Comparison of ENCODE assay signal across 20 cellular contexts in the genomic region with DNA sequence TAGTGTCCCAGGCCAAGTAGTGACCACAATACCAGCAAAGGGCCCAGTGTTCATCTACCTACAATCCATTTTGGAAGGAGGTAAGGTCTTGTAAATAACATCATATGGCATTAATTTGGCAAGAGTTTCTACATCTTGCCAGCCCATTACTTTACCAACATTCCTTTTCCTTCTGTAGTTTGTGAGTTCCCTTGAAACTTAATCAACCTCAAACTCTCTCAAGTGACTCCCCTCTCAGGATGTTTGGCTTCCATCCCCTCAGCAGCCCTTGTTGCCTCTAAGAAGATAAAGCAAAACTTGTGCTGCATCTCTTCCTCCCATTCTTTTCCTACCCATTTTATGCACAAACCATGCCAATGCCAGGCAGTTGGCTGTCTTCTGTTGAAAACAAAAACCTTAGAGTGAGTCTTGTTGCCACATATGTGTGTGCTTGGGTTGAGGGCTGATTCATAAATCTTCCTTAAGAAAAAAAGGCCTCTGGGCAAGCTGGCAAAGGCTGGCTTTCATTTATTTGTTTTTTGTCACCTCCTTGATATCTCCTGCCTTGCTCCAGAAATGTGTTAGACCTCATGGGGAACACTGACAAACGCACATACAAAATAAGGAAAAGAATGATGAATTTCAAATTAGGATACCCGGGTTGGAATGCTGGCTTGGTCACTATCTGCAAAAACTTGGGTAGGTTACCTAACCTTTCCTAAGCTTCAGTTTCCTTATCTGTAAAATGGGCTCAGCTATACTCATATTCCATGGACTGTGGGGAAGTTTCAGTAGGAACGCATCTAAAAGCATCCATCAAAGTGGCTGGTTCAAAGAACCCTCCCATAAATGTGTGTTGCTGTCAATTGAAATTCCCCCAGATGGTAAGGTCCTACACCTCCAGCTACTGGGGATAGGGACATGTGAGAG. TPM values are rescaled to one million over a fixed set of nuclear protein-coding genes. Genes with fewer than 3 reads are reported as not detected.
DNase-seq lines count a peak whose midpoint lies in the region; ATAC-seq, FAIRE-seq and TF ChIP-seq lines count a peak whose summit lies in the region.
"Had no signal": no experiment of that assay in that cellular context is flagged by ENCODE, and none has a peak within 500 bp of the region (broad histone marks: within the 10 kb centered on the region; RNA-seq: fewer than 3 reads in every experiment).

No MANE protein-coding gene starts in this region.

- no peak for TF ChIP-seq EP300 in SK-N-SH (IDR thresholded peaks at IDR 0.05; ENCODE audit: borderline replicate concordance in 1 of 2, low read depth in 1 of 2, low read length in 1 of 2)

- no peaks in the 10 kb centered on the region for H3K79me2 ChIP-seq in SK-N-SH (ENCODE audit: insufficient read depth)

- TF ChIP-seq RAD21 in SK-N-SH (IDR thresholded peaks at IDR 0.05; ENCODE audit: low read length): no peak

- no peak for FAIRE-seq in bronchial epithelial cell (lab: Jason Lieb, UNC)
- FAIRE-seq: A204.1, G401.6 had no signal

- no peaks in the 10 kb centered on the region for H3K9me3 Mint-ChIP-seq in Caco-2 (ENCODE audit: unreplicated experiment)
- no peaks in the 10 kb centered on the region for H3K9me3 Mint-ChIP-seq in activated T-cell treated with anti-CD3 and anti-CD28 coated beads, Interleukin-2, amount 50 U/mL, for 72 hours

- H3K27me3 ChIP-seq in Caco-2 (replicated peaks; ENCODE audit: control insufficient read depth, insufficient read depth, low read length) (no peaks in the 10 kb centered on the region), SK-N-SH (ENCODE audit: insufficient read depth) (no peaks in the 10 kb centered on the region), bronchial epithelial cell (ENCODE audit: control insufficient read depth, insufficient read depth, low read length) (no peaks in the 10 kb centered on the region)
- H3K27me3 ChIP-seq: BLaER1 treated with 17β-estradiol and CSF1 and Interleukin-3, amounts not matched to agents 10 nM and 100 nM had no signal

- H3K27ac Mint-ChIP-seq in Caco-2 (ENCODE audit: unreplicated experiment): peak overlapping the region; percentile 7
- H3K27ac Mint-ChIP-seq in activated T-cell treated with anti-CD3 and anti-CD28 coated beads, Interleukin-2, amount 50 U/mL, for 72 hours: no peak overlapping the region

- peaks cover 3% of the 10 kb centered on the region for H3F3A ChIP-seq in SK-N-SH (replicated peaks; ENCODE audit: insufficient read depth)

- H3K36me3 ChIP-seq in Caco-2 (ENCODE audit: control insufficient read depth, insufficient read depth, low read length) (no peaks in the 10 kb centered on the region), SK-N-SH (replicated peaks in 1 of 2; ENCODE audit: control insufficient read depth in 1 of 2, insufficient read depth in 2 of 2, low read length in 1 of 2) (no peaks in the 10 kb centered on the region), bronchial epithelial cell (ENCODE audit: control insufficient read depth, insufficient read depth, low read length) (no peaks in the 10 kb centered on the region)
- H3K36me3 ChIP-seq: BLaER1 treated with 17β-estradiol and CSF1 and Interleukin-3, amounts not matched to agents 10 nM and 100 nM had no signal

- H3K9me3 ChIP-seq in Caco-2: no peaks in the 10 kb centered on the region
- H3K9me3 ChIP-seq in SK-N-SH: no peaks in the 10 kb centered on the region
- H3K9me3 ChIP-seq: BLaER1 treated with 17β-estradiol and CSF1 and Interleukin-3, amounts not matched to agents 10 nM and 100 nM had no signal

- 52% methylated on average over 3 of the region's 3 CpGs for WGBS in SK-N-SH (ENCODE audit: low lambda C conversion rate)

- TF ChIP-seq CTCF in Caco-2 (IDR thresholded peaks at IDR 0.05; ENCODE audit: insufficient read depth in 1 of 2, low read depth in 1 of 2, low read length in 1 of 2, severe bottlenecking in 1 of 2, unreplicated experiment in 1 of 2) (no peak), SK-N-SH (IDR thresholded peaks at IDR 0.05) (no peak), bronchial epithelial cell (IDR thresholded peaks at IDR 0.05; ENCODE audit: insufficient read depth, low read length, severe bottlenecking) (no peak)

- no peaks in the 10 kb centered on the region for H3K27me3 Mint-ChIP-seq in Caco-2 (ENCODE audit: insufficient read depth, unreplicated experiment)
- H3K27me3 Mint-ChIP-seq in activated T-cell treated with anti-CD3 and anti-CD28 coated beads, Interleukin-2, amount 50 U/mL, for 72 hours (ENCODE audit: low read depth): no peaks in the 10 kb centered on the region

- H4K20me1 ChIP-seq in SK-N-SH (ENCODE audit: insufficient read depth): no peaks in the 10 kb centered on the region
- H4K20me1 ChIP-seq: BLaER1 treated with 17β-estradiol and CSF1 and Interleukin-3, amounts not matched to agents 10 nM and 100 nM had no signal

- POLR2A ChIA-PET in Caco-2 (lab: Charles Lee): no interaction called here
- POLR2A ChIA-PET in SK-N-SH (lab: Yijun Ruan, JAX): no interaction called here

- DNase-seq in Caco-2 (no peak), SK-N-SH (no peak), bronchial epithelial cell (ENCODE audit: low read depth) (peak; percentile 86), islet precursor cell (peak; percentile 4), NCI-H2171 treated with DMSO at 0.1 percent for 48 hours (lab: John Stamatoyannopoulos, UW) (no peak), H4 (ENCODE audit: low spot score) (no peak), NCI-H146 treated with DMSO at 0.1 percent for 48 hours (lab: John Stamatoyannopoulos, UW; ENCODE audit: unreplicated experiment) (no peak)
- DNase-seq in activated T-cell treated with anti-CD3 and anti-CD28 coated beads, Interleukin-2, amount 50 U/mL, for 72 hours: no peak
- DNase-seq: GM23248, MM.1S, NCI-H1092, NCI-H1694, NCI-H2081 treated with DMSO at 0.1 percent for 48 hours, NCI-H774, SHP77 treated with DMSO at 0.1 percent for 48 hours had no signal

- no peaks in the 10 kb centered on the region for H3K36me3 Mint-ChIP-seq in Caco-2 (ENCODE audit: insufficient read depth, unreplicated experiment)
- H3K36me3 Mint-ChIP-seq in activated T-cell treated with anti-CD3 and anti-CD28 coated beads, Interleukin-2, amount 50 U/mL, for 72 hours (ENCODE audit: insufficient read depth in 2 of 2): no peaks in the 10 kb centered on the region

- H3K27ac ChIP-seq in SK-N-SH (ENCODE audit: low read depth in 2 of 2, low read length in 1 of 2): peak overlapping the region in 1 of 2 experiments; percentile 24; a peak in 1 of 4 replicates
- H3K27ac ChIP-seq: BLaER1 treated with 17β-estradiol and CSF1 and Interleukin-3, amounts not matched to agents 10 nM and 100 nM; GM23248; HL-60 had no signal

- H3K4me3 ChIP-seq in Caco-2 (ENCODE audit: low read depth, low read length) (no peak overlapping the region), SK-N-SH (ENCODE audit: low read depth in 2 of 2, low read length in 1 of 2) (no peak overlapping the region), bronchial epithelial cell (ENCODE audit: low read depth, low read length) (no peak overlapping the region)
- H3K4me3 ChIP-seq: BLaER1 treated with 17β-estradiol and CSF1 and Interleukin-3, amounts not matched to agents 10 nM and 100 nM; GM23248 had no signal

- peaks cover 21% of the 10 kb centered on the region for H3K4me1 Mint-ChIP-seq in Caco-2 (ENCODE audit: low read depth, unreplicated experiment)
- H3K4me1 Mint-ChIP-seq in activated T-cell treated with anti-CD3 and anti-CD28 coated beads, Interleukin-2, amount 50 U/mL, for 72 hours (ENCODE audit: low read depth): no peaks in the 10 kb centered on the region

- no peak overlapping the region for H3K4me2 ChIP-seq in SK-N-SH
- H3K4me2 ChIP-seq: BLaER1 treated with 17β-estradiol and CSF1 and Interleukin-3, amounts not matched to agents 10 nM and 100 nM had no signal

- ATAC-seq in activated T-cell treated with anti-CD3 and anti-CD28 coated beads, Interleukin-2, amount 50 U/mL, for 72 hours (replicated peaks in 1 of 2): no peak
- ATAC-seq: HCT116 had no signal

- H3K4me3 Mint-ChIP-seq in Caco-2 (ENCODE audit: unreplicated experiment): no peak overlapping the region
- no peak overlapping the region for H3K4me3 Mint-ChIP-seq in activated T-cell treated with anti-CD3 and anti-CD28 coated beads, Interleukin-2, amount 50 U/mL, for 72 hours

- H2AFZ ChIP-seq in SK-N-SH (ENCODE audit: low read depth): no peak overlapping the region
- H2AFZ ChIP-seq: GM23248 had no signal

- H3K9ac ChIP-seq in SK-N-SH: no peak overlapping the region
- H3K9ac ChIP-seq: BLaER1 treated with 17β-estradiol and CSF1 and Interleukin-3, amounts not matched to agents 10 nM and 100 nM; GM23248 had no signal

- H3K4me1 ChIP-seq in Caco-2: peaks cover 23% of the 10 kb centered on the region
- H3K4me1 ChIP-seq in SK-N-SH (ENCODE audit: control insufficient read depth in 1 of 2, insufficient read depth in 2 of 2, low read depth in 1 of 2, low read length in 1 of 2): no peaks in the 10 kb centered on the region

- BruUV-seq in Caco-2 (replicated peaks; lab: Mats Ljungman, UMichigan): no TSS peak

- H3K9me2 ChIP-seq in SK-N-SH: no peaks in the 10 kb centered on the region

- intact Hi-C loops in Caco-2 (cut with micrococcal nuclease; ENCODE audit: unreplicated experiment): no loop called here

- CTCF ChIA-PET in Caco-2 (lab: Charles Lee) (no interaction called here), SK-N-SH (lab: Yijun Ruan, JAX) (interaction anchor here (1.6 to 2.3 kb wide), 2 partner anchors 29 to 162 kb away, joined by 3 to 16 read pairs; partner anchors contain the start of gene ST3GAL5)

TF ChIP-seq in SK-N-SH, 30 proteins besides CTCF, POLR2A, EP300 and RAD21:
- TF ChIP-seq FOXJ3 (CRISPR knock-in tag; IDR thresholded peaks at IDR 0.05) (no peak), MAX (IDR thresholded peaks at IDR 0.05; ENCODE audit: low read depth) (no peak), FOXM1 (IDR thresholded peaks at IDR 0.05; ENCODE audit: low read depth) (no peak), SIN3A (IDR thresholded peaks at IDR 0.05; ENCODE audit: borderline replicate concordance, low read depth, low read length) (no peak), EZH2phosphoT487 (IDR thresholded peaks at IDR 0.05; ENCODE audit: borderline replicate concordance, low read depth) (no peak), TCF12 (IDR thresholded peaks at IDR 0.05) (peak; percentile 26; the same call in 1 of the 2 replicates), TAF1 (IDR thresholded peaks at IDR 0.05; ENCODE audit: borderline replicate concordance, low read depth, low read length) (no peak)

RNA-seq across cellular contexts. Expression of gene ST3GAL5, which starts 29.4 kb away (rescaled TPM):
- 3.4 and 4.1 TPM in 2 replicates for total RNA-seq in Caco-2 (2022)
- 37.6 and 55.7 TPM in 2 replicates for polyA plus RNA-seq in SK-N-SH (2012; rRNA removed)
- polyA plus RNA-seq in SK-N-SH (2012; cell fraction: cytosol; rRNA removed): 55.0 and 61.9 TPM in 2 replicates
- polyA plus RNA-seq in SK-N-SH (2012; cell fraction: nucleus; rRNA removed): 46.2 and 62.7 TPM in 2 replicates
- 2.6 and 29.7 TPM in 2 replicates for total RNA-seq in bronchial epithelial cell
- total RNA-seq in activated T-cell treated with anti-CD3 and anti-CD28 coated beads, Interleukin-2, amount 50 U/mL, for 72 hours: 10 to 100 TPM; 10.4 to 11.3 TPM
- 17.7 TPM in 2 replicates for total RNA-seq in H4 (2014; rRNA removed; shearing (Covaris generic))

Comparison
In these comparisons a context has a peak if more than half of its experiments do, and no peak if none do; other contexts are left out.
1. DNase-seq: peak in bronchial epithelial cell (single experiment) and islet precursor cell (single experiment); none in Caco-2 (0 of 2), SK-N-SH (single experiment), NCI-H2171 treated with DMSO at 0.1 percent for 48 hours (single experiment), activated T-cell treated with anti-CD3 and anti-CD28 coated beads, Interleukin-2, amount 50 U/mL, for 72 hours (0 of 2), H4 (single experiment) and NCI-H146 treated with DMSO at 0.1 percent for 48 hours (single experiment).